ENCODE assay signal across 8 cellular contexts in genomic region chr15:101641894-101642293, GRCh38. TPM values are rescaled to one million over a fixed set of nuclear protein-coding genes. Genes with fewer than 3 reads are reported as not detected.
DNase-seq lines count a peak whose midpoint lies in the region; ATAC-seq, FAIRE-seq and TF ChIP-seq lines count a peak whose summit lies in the region.

No MANE protein-coding gene starts in this region.

- H2BK15ac ChIP-seq in mesenchymal stem cell (ENCODE audit: low read depth, poor library complexity, severe bottlenecking) = no peak overlapping the region

- in situ Hi-C loops in GM12878 (cut with MboI) = loop anchor here (5.0 kb wide), 1 partner anchor 350 kb away; no protein-coding TSS in a partner anchor

- no TSS peak for BruUV-seq in GM12878 (replicated peaks; lab: Mats Ljungman, UMichigan)

- no peak for TF ChIP-seq RAD21 in GM12878 (IDR thresholded peaks at IDR 0.05; ENCODE audit: insufficient read depth, low read depth, low read length)

- no peak overlapping the region for H3K4ac ChIP-seq in mesenchymal stem cell (ENCODE audit: low read depth in 1 of 2, low read length in 2 of 2)

- H2BK120ac ChIP-seq in mesenchymal stem cell (ENCODE audit: low read depth, low read length) = no peak overlapping the region

- peaks cover 7 to 17% of the 10 kb centered on the region in 2 experiments; a peak in 3 of 4 replicates for H3K36me3 ChIP-seq in GM12878 (ENCODE audit: control insufficient read depth in 2 of 2, insufficient read depth in 2 of 2, low read length in 1 of 2)
- peaks cover 21 to 80% of the 10 kb centered on the region in 2 experiments for H3K36me3 ChIP-seq in mesenchymal stem cell (ENCODE audit: control insufficient read depth in 1 of 2, insufficient read depth in 2 of 2, low read depth in 1 of 2, low read length in 2 of 2)

- H3K27ac ChIP-seq in GM12878 (ENCODE audit: control insufficient read depth, insufficient read depth) (no peak overlapping the region), mesenchymal stem cell (ENCODE audit: low read length, poor library complexity, severe bottlenecking) (no peak overlapping the region)

- no peak for FAIRE-seq in GM12878 (lab: Jason Lieb, UNC)

- no peaks in the 10 kb centered on the region for H3K27me3 ChIP-seq in GM12878 (replicated peaks in 1 of 2; ENCODE audit: control insufficient read depth in 2 of 2, insufficient read depth in 2 of 2, low read length in 1 of 2)
- no peaks in the 10 kb centered on the region for H3K27me3 ChIP-seq in mesenchymal stem cell (ENCODE audit: control insufficient read depth in 1 of 2, insufficient read depth in 1 of 2, low read length in 2 of 2)

- H3K4me1 ChIP-seq in GM12878 (ENCODE audit: control insufficient read depth, insufficient read depth, low read length) (peaks cover 5% of the 10 kb centered on the region; the same call in 1 of the 2 replicates), mesenchymal stem cell (ENCODE audit: control insufficient read depth, insufficient read depth, low read depth, low read length) (peaks cover 1% of the 10 kb centered on the region)

- H4K91ac ChIP-seq in mesenchymal stem cell (ENCODE audit: low read length) = no peak overlapping the region

- no peak for TF ChIP-seq POLR2A in GM12878 (IDR thresholded peaks at IDR 0.05; ENCODE audit: low read depth, low read length)

- peaks cover 27% of the 10 kb centered on the region for H3K79me1 ChIP-seq in mesenchymal stem cell (replicated peaks; ENCODE audit: low read length, poor library complexity, severe bottlenecking)

- 31% methylated on average over 1 of the region's 1 CpG for WGBS in GM12878 (ENCODE audit: insufficient coverage, insufficient replicate concordance, low lambda C conversion rate, missing lambda C conversion rate)
- 98% methylated on average over 1 of the region's 1 CpG for WGBS in mesenchymal stem cell

- no peak overlapping the region for H2BK12ac ChIP-seq in mesenchymal stem cell (ENCODE audit: low read length in 2 of 2)

- no peak overlapping the region for H3K9ac ChIP-seq in GM12878 (ENCODE audit: control insufficient read depth, insufficient read depth, low read length)
- H3K9ac ChIP-seq in mesenchymal stem cell (ENCODE audit: low read length) = peak overlapping the region; percentile 53

- H3K4me3 ChIP-seq in GM12878 (no peak overlapping the region), mesenchymal stem cell (ENCODE audit: insufficient read depth in 1 of 2, low read depth in 1 of 2, low read length in 2 of 2) (no peak overlapping the region)

- DNase-seq in GF-D8 (lab: John Stamatoyannopoulos, UW) (peak; percentile 93), NAMALWA (ENCODE audit: low spot score) (peak; percentile 72), GM12878 (ENCODE audit: low read depth, low spot score) (peak; percentile 25), mesenchymal stem cell (peak; percentile 77), NCI-H1048 (lab: John Stamatoyannopoulos, UW) (no peak), HK-2 (ENCODE audit: unreplicated experiment) (no peak), GM03348 (ENCODE audit: low spot score) (no peak), AG08396 (ENCODE audit: low spot score) (no peak)

- H4K8ac ChIP-seq in mesenchymal stem cell (ENCODE audit: low read length) = no peak overlapping the region

- H2AFZ ChIP-seq in GM12878 (ENCODE audit: control insufficient read depth, low read depth, low read length) = no peak overlapping the region
- H2AFZ ChIP-seq in mesenchymal stem cell (ENCODE audit: low read depth, low read length) = no peak overlapping the region

- TF ChIP-seq CTCF in GM12878 (IDR thresholded peaks at IDR 0.05 in 2 of 3, conservative IDR thresholded peaks at IDR 0.05 in 1 of 3; ENCODE audit: control insufficient read depth in 2 of 3, extremely low read depth in 1 of 3, insufficient read depth in 1 of 3, low read depth in 3 of 3, low read length in 3 of 3) = no peak

- H3K18ac ChIP-seq in mesenchymal stem cell (ENCODE audit: low read depth in 1 of 2, low read length in 2 of 2) = no peak overlapping the region

- no peak for TF ChIP-seq EP300 in GM12878 (IDR thresholded peaks at IDR 0.05; ENCODE audit: borderline replicate concordance in 1 of 2, control insufficient read depth in 1 of 2, low read depth in 2 of 2, low read length in 2 of 2)

- H3K14ac ChIP-seq in mesenchymal stem cell (ENCODE audit: low read length in 2 of 2) = no peak overlapping the region

- intact Hi-C loops in GM12878 (cut with micrococcal nuclease; ENCODE audit: unreplicated experiment) = loop anchor here (1.0 kb wide), 2 partner anchors 342 to 347 kb away; partner anchors contain the start of gene SNRPA1

- H3K4me2 ChIP-seq in GM12878 (ENCODE audit: control insufficient read depth, insufficient read depth) (no peak overlapping the region; the same call in 1 of the 2 replicates), mesenchymal stem cell (ENCODE audit: low read length, poor library complexity, severe bottlenecking) (no peak overlapping the region)

- POLR2A ChIA-PET in GM12878 (lab: Charles Lee) = interaction anchor here (1.1 kb wide), 1 partner anchor 12 kb away, joined by 3 read pairs; no protein-coding TSS in a partner anchor

- ATAC-seq in GM12878 = peak; percentile 91

- no peak overlapping the region for H3K23ac ChIP-seq in mesenchymal stem cell (ENCODE audit: low read length in 2 of 2)

- SMC1A ChIA-PET in GM12878 (lab: Charles Lee; ENCODE audit: uncharacterized antibody, unreplicated experiment) = interaction anchor here (0.6 to 4.9 kb wide), 13 partner anchors 8 to 384 kb away, joined by 3 to 30 read pairs (median 5); partner anchors contain the start of genes SNRPA1 and TM2D3

- no peak overlapping the region for H2BK5ac ChIP-seq in mesenchymal stem cell (ENCODE audit: low read depth, low read length, poor library complexity, severe bottlenecking)

- H3K79me2 ChIP-seq in GM12878 (ENCODE audit: control insufficient read depth, insufficient read depth, low read length) = no peaks in the 10 kb centered on the region

- H2AK5ac ChIP-seq in mesenchymal stem cell (ENCODE audit: low read length, severe bottlenecking) = no peak overlapping the region

- no peaks in the 10 kb centered on the region for H4K20me1 ChIP-seq in GM12878 (ENCODE audit: control insufficient read depth, insufficient read depth)

- H3K9me3 ChIP-seq in GM12878 (replicated peaks; ENCODE audit: control insufficient read depth, insufficient read depth, low read length) = no peaks in the 10 kb centered on the region
- H3K9me3 ChIP-seq in mesenchymal stem cell (ENCODE audit: control insufficient read depth, low read length) = no peaks in the 10 kb centered on the region

- RAD21 ChIA-PET in GM12878 (lab: Charles Lee; ENCODE audit: unreplicated experiment) = interaction anchor here (0.7 to 2.4 kb wide), 10 partner anchors 8 to 384 kb away, joined by 3 to 23 read pairs (median 4); partner anchors contain the start of gene SNRPA1

- CTCF ChIA-PET in GM12878 (lab: Yijun Ruan, JAX) = interaction anchor here (0.6 to 5.1 kb wide), 32 partner anchors 8 to 634 kb away, joined by 3 to 93 read pairs (median 4); partner anchors contain the start of genes SNRPA1 and TM2D3

TF ChIP-seq in GM12878, 131 proteins besides CTCF, POLR2A, EP300 and RAD21 (continues in another document):
- TF ChIP-seq BMI1 (IDR thresholded peaks at IDR 0.05; ENCODE audit: borderline replicate concordance) (0 out of 2 replicates have a peak, but pooled peaks have one; percentile 16), NFXL1 (IDR thresholded peaks at IDR 0.05; ENCODE audit: borderline replicate concordance) (no peak), BCL11A (IDR thresholded peaks at IDR 0.05; ENCODE audit: low read depth, low read length) (peak; percentile 48; the same call in 1 of the 2 replicates), PML (IDR thresholded peaks at IDR 0.05; ENCODE audit: low read length) (no peak), ZZZ3 (IDR thresholded peaks at IDR 0.05; ENCODE audit: control insufficient read depth, insufficient read length, low read depth) (no peak), RFX5 (IDR thresholded peaks at IDR 0.05; ENCODE audit: low read depth, low read length) (peak; percentile 73; the same call in 1 of the 2 replicates)
- TF ChIP-seq, protein P1, sequence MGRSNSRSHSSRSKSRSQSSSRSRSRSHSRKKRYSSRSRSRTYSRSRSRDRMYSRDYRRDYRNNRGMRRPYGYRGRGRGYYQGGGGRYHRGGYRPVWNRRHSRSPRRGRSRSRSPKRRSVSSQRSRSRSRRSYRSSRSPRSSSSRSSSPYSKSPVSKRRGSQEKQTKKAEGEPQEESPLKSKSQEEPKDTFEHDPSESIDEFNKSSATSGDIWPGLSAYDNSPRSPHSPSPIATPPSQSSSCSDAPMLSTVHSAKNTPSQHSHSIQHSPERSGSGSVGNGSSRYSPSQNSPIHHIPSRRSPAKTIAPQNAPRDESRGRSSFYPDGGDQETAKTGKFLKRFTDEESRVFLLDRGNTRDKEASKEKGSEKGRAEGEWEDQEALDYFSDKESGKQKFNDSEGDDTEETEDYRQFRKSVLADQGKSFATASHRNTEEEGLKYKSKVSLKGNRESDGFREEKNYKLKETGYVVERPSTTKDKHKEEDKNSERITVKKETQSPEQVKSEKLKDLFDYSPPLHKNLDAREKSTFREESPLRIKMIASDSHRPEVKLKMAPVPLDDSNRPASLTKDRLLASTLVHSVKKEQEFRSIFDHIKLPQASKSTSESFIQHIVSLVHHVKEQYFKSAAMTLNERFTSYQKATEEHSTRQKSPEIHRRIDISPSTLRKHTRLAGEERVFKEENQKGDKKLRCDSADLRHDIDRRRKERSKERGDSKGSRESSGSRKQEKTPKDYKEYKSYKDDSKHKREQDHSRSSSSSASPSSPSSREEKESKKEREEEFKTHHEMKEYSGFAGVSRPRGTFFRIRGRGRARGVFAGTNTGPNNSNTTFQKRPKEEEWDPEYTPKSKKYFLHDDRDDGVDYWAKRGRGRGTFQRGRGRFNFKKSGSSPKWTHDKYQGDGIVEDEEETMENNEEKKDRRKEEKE (IDR thresholded peaks at IDR 0.05) = no peak

RNA-seq across cellular contexts. Expression of gene TM2D3, which starts 10.3 kb away (rescaled TPM):
- 114 and 119 TPM in 2 replicates for total RNA-seq in GM12878 (2013; cell fraction: nucleolus; rRNA removed)
- 41.2 and 42.6 TPM in 2 replicates for total RNA-seq in GM12878 (2014; rRNA removed)
- total RNA-seq in GM12878 (2014; rRNA removed; fragmentation: Illumina TruSeq; extraction: Trizol) = 32.1 and 32.4 TPM in 2 replicates
- total RNA-seq in GM12878 (2021) = 27.9 and 28.7 TPM in 2 replicates
- polyA plus RNA-seq in GM12878 (2011; ENCODE audit: low read depth) = 28.0 TPM
- 84.5 and 86.3 TPM in 2 replicates for polyA plus RNA-seq in GM12878 (2011; rRNA removed)
- polyA plus RNA-seq in GM12878 (2011; cell fraction: cytosol; rRNA removed) = 49.7 and 55.4 TPM in 2 replicates
- 57.0 and 64.8 TPM in 2 replicates for polyA plus RNA-seq in GM12878 (2011; cell fraction: nucleus; rRNA removed)
- 42.4 and 46.1 TPM in 2 replicates for polyA plus RNA-seq in GM12878 (2012)
- 24.9 and 28.3 TPM in 2 replicates for polyA plus RNA-seq in GM12878 (2014; fragmentation: Illumina TruSeq; extraction: Trizol)
- polyA plus RNA-seq in GM12878 (2014; fragmentation: Nextera tagmentation; extraction: Ambion mirVana) = 10 to 100 TPM; 48.7 to 71.8 TPM
- polyA plus RNA-seq in GM12878 (2014; rRNA removed) = 28.1 and 30.0 TPM in 2 replicates
- polyA plus RNA-seq in GM12878 (2016; fragmentation: Nextera tagmentation; extraction: Ambion mirVana) = 10 to 100 TPM; 52.4 to 53.5 TPM
- 65.1 and 69.1 TPM in 2 replicates for polyA minus RNA-seq in GM12878 (2011; rRNA and poly(A)+ RNA removed)
- 17.4 and 26.0 TPM in 2 replicates for polyA minus RNA-seq in GM12878 (2011; cell fraction: cytosol; rRNA and poly(A)+ RNA removed)
- polyA minus RNA-seq in GM12878 (2011; cell fraction: nucleus; rRNA and poly(A)+ RNA removed) = 88.4 and 129 TPM in 2 replicates
- 26.7 TPM for polyA plus RNA-seq in mesenchymal stem cell (2013, experiment 1 of 2)
- polyA plus RNA-seq in mesenchymal stem cell (2013, experiment 2 of 2) = 29.0 TPM

Comparison
In these comparisons a context has a peak if more than half of its experiments do, and no peak if none do; other contexts are left out.
1. DNase-seq: peak in GF-D8 (single experiment), NAMALWA (single experiment), GM12878 (single experiment) and mesenchymal stem cell (single experiment); none in NCI-H1048 (single experiment), HK-2 (single experiment), GM03348 (single experiment) and AG08396 (single experiment).